In the genomic region with DNA sequence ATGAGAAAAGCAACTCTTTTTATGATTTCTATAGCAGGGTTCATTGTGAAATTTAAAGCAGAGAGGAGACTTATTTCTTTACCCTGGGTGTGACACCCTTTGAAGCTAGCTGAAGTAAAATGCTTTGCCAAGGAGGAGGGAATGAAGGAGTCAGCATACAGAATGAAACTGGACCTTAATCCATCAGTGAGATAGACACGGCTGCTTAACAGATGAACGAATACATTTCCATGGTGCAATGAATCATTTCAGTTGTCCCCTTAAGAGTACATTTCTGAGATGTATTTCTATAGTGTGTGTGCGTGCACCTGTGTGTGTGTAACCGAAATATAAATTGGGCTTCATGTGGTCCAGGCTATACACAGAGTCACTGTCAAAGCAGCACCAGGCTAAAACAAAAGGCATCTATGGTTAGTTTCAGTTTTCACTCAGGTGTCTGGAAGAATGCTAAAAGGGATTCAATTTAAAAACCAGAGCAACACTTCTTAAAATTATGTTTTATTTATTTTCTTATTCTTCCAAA, we compare ENCODE assay signal across 1 cellular context.
TF ChIP-seq lines count a peak whose summit lies in the region.

No MANE protein-coding gene starts in this region.

TF ChIP-seq in H1, 55 proteins besides CTCF, POLR2A, EP300 and RAD21 (continued from another document):
- TF ChIP-seq SIN3A (conservative IDR thresholded peaks at IDR 0.05 in 1 of 2, IDR thresholded peaks at IDR 0.05 in 1 of 2; ENCODE audit: low read depth in 1 of 2, low read length in 2 of 2) = no peak
- TF ChIP-seq RXRA (IDR thresholded peaks at IDR 0.05; ENCODE audit: insufficient read depth, low read depth, low read length) = no peak
- TF ChIP-seq MAX (IDR thresholded peaks at IDR 0.05) = no peak
